Comparison of ENCODE assay signal across 8 cellular contexts in the genomic region with DNA sequence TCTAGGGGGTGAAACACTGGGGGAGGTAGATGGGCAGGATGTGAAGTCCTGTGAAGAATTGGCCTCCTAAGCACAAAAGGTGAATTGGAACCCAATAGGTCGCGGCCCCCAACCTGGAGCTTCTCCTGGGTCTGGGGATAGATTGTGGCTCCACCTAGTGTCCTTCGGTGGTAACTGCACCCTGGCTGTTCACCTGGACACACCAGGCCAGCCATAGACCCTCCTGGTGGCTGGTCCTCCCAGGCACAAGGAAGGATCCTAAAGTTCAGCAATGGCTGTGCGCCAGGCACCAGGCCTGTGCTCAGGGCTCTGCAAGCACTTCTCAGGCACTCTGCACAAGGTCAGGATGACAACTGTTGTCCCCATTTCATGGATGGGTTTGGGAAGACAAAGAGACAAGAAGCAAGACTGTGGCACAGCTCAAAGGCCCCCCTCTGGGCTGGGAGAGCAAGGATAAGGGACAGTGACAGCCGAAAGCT. TPM values are rescaled to one million over a fixed set of nuclear protein-coding genes. Genes with fewer than 3 reads are reported as not detected.
DNase-seq lines count a peak whose midpoint lies in the region; TF ChIP-seq lines count a peak whose summit lies in the region.

No MANE protein-coding gene starts in this region.

- no peak overlapping the region for H3K18ac ChIP-seq in neuronal stem cell (ENCODE audit: low read length)

- H3K36me3 ChIP-seq in esophagus squamous epithelium: no peaks in the 10 kb centered on the region
- H3K36me3 ChIP-seq in neuronal stem cell (replicated peaks in 1 of 2; ENCODE audit: control insufficient read depth in 2 of 2, insufficient read depth in 2 of 2, low read length in 2 of 2): no peaks in the 10 kb centered on the region
- H3K36me3 ChIP-seq in thyroid gland: no peaks in the 10 kb centered on the region

- peak; percentile 34 for DNase-seq in DMS 273 treated with DMSO at 0.1 percent for 48 hours (lab: John Stamatoyannopoulos, UW)
- peak; percentile 77 for DNase-seq in HK-2 (ENCODE audit: unreplicated experiment)
- DNase-seq in OCI-M1 (lab: John Stamatoyannopoulos, UW): peak; percentile 71
- DNase-seq in activated T-cell treated with anti-CD3 and anti-CD28 coated beads, Interleukin-2, amount 50 U/mL, for 1 hour: peak; percentile 76
- DNase-seq in esophagus squamous epithelium (lab: John Stamatoyannopoulos, UW): no peak
- peak; percentile 66 for DNase-seq in neuronal stem cell (ENCODE audit: low spot score)
- peak; percentile 52 to 58 for DNase-seq in thyroid gland
- no peak for DNase-seq in posterior vena cava (ENCODE audit: low spot score)

- no peak overlapping the region for H2BK15ac ChIP-seq in neuronal stem cell (ENCODE audit: low read length)

- H3K79me1 ChIP-seq in neuronal stem cell (ENCODE audit: low read depth, low read length): no peaks in the 10 kb centered on the region

- no peak overlapping the region for H2BK120ac ChIP-seq in neuronal stem cell (ENCODE audit: low read depth, low read length)

- no peak overlapping the region for H4K91ac ChIP-seq in neuronal stem cell (ENCODE audit: low read depth, low read length, poor library complexity)

- TF ChIP-seq POLR2A in esophagus squamous epithelium (IDR thresholded peaks at IDR 0.05) (no peak), thyroid gland (IDR thresholded peaks at IDR 0.05) (no peak)

- 0 to 15% methylated on average over 3 to 5 of the region's 5 CpGs for WGBS in esophagus squamous epithelium, 2 donors
- no CpG with 5 or more reads among the region's 5 CpGs for WGBS in neuronal stem cell (ENCODE audit: extremely low coverage in 2 of 2, insufficient read length in 2 of 2, insufficient replicate concordance in 1 of 2), 2 donors
- WGBS in thyroid gland, 2 donors: 16 to 17% methylated on average over 5 of the region's 5 CpGs

- H3K27ac ChIP-seq in esophagus squamous epithelium (no peak overlapping the region), neuronal stem cell (replicated peaks; ENCODE audit: low read length) (no peak overlapping the region), thyroid gland (no peak overlapping the region)

- no peak overlapping the region for H3K23ac ChIP-seq in neuronal stem cell (ENCODE audit: low read depth, low read length, poor library complexity)

- H2BK5ac ChIP-seq in neuronal stem cell (ENCODE audit: low read length): no peak overlapping the region

- no peak overlapping the region for H3K9ac ChIP-seq in neuronal stem cell (ENCODE audit: low read depth, low read length, poor library complexity)

- no peak overlapping the region for H2AFZ ChIP-seq in neuronal stem cell (ENCODE audit: low read length)

- no peak overlapping the region for H4K8ac ChIP-seq in neuronal stem cell (ENCODE audit: low read depth, low read length)

- H3K9me3 ChIP-seq in esophagus squamous epithelium (no peaks in the 10 kb centered on the region), neuronal stem cell (replicated peaks in 1 of 2; ENCODE audit: control insufficient read depth in 2 of 2, insufficient read depth in 1 of 2, low read depth in 1 of 2, low read length in 2 of 2) (no peaks in the 10 kb centered on the region), thyroid gland (no peaks in the 10 kb centered on the region)

- no peak overlapping the region for H2BK12ac ChIP-seq in neuronal stem cell (ENCODE audit: low read length)

- intact Hi-C loops in esophagus squamous epithelium (cut with DNase I): no loop called here
- intact Hi-C loops in thyroid gland (cut with DNase I): no loop called here
- intact Hi-C loops in posterior vena cava (cut with DNase I): no loop called here

- H3K27me3 ChIP-seq in esophagus squamous epithelium: peaks cover 0 to 60% (median 2%) of the 10 kb centered on the region in 4 donors
- peaks cover 2 to 44% (median 10%) of the 10 kb centered on the region in 3 experiments for H3K27me3 ChIP-seq in neuronal stem cell (ENCODE audit: control insufficient read depth in 3 of 3, insufficient read depth in 3 of 3, low read depth in 1 of 3, low read length in 3 of 3)
- H3K27me3 ChIP-seq in thyroid gland: no peaks in the 10 kb centered on the region

- H3K14ac ChIP-seq in neuronal stem cell (ENCODE audit: low read length): no peak overlapping the region

- H3K4me2 ChIP-seq in neuronal stem cell (ENCODE audit: insufficient read depth, low read length, poor library complexity, severe bottlenecking): no peak overlapping the region

- peaks cover 5 to 21% (median 6%) of the 10 kb centered on the region in 3 donors for H3K4me1 ChIP-seq in esophagus squamous epithelium
- H3K4me1 ChIP-seq in neuronal stem cell (ENCODE audit: control insufficient read depth in 2 of 2, insufficient read depth in 1 of 2, low read depth in 1 of 2, low read length in 2 of 2): peaks cover 4 to 13% of the 10 kb centered on the region in 2 donors
- H3K4me1 ChIP-seq in thyroid gland: peaks cover 0 to 11% of the 10 kb centered on the region in 2 donors

- H3K4me3 ChIP-seq in esophagus squamous epithelium (no peak overlapping the region), neuronal stem cell (ENCODE audit: low read length in 2 of 2) (no peak overlapping the region), thyroid gland (replicated peaks in 1 of 3) (no peak overlapping the region)

- H3K4ac ChIP-seq in neuronal stem cell (ENCODE audit: low read length): no peak overlapping the region

- H2AK5ac ChIP-seq in neuronal stem cell (ENCODE audit: low read depth, low read length): peak overlapping the region; percentile 56

- TF ChIP-seq CTCF in esophagus squamous epithelium (IDR thresholded peaks at IDR 0.05) (peak; percentile 81 to 95 (median 91)), thyroid gland (IDR thresholded peaks at IDR 0.05) (peak; percentile 70 to 97 (median 86))

RNA-seq across cellular contexts. Expression of gene ESPN, which starts 13.5 kb away (rescaled TPM):
- total RNA-seq in esophagus squamous epithelium (10 to 100 TPM; 14.5 to 22.2 (median 18.6) TPM), thyroid gland (1 to 10 TPM in 1 of 4 donors, under 1 TPM in 1, not detected in 2; 0.67 to 5.2 TPM), posterior vena cava (not detected)
- 3.5 TPM for polyA plus RNA-seq in neuronal stem cell (2013, experiment 1 of 2)
- 3.6 TPM for polyA plus RNA-seq in neuronal stem cell (2013, experiment 2 of 2)

RNA-seq across cellular contexts. Expression of gene HES2, which starts 18.4 kb away (rescaled TPM):
- total RNA-seq in esophagus squamous epithelium (10 to 100 TPM; 40.5 to 51.9 (median 50.2) TPM), thyroid gland (not detected), posterior vena cava (under 1 TPM in 1 of 2 donors, not detected in 1; 0.14 TPM)
- 0.26 TPM for polyA plus RNA-seq in neuronal stem cell (2013, experiment 1 of 2)
- 0.22 TPM for polyA plus RNA-seq in neuronal stem cell (2013, experiment 2 of 2)

RNA-seq across cellular contexts. Expression of gene TNFRSF25, which starts 27.9 kb away (rescaled TPM):
- total RNA-seq in esophagus squamous epithelium (10 to 100 TPM; 22.1 to 47.3 (median 34.3) TPM), thyroid gland (10 to 100 TPM in 3 of 4 donors, 1 to 10 TPM in 1; 2.2 to 18.9 (median 10.7) TPM), posterior vena cava (1 to 10 TPM; 7.0 to 9.2 TPM)
- 14.5 TPM for polyA plus RNA-seq in neuronal stem cell (2013, experiment 1 of 2)
- 14.1 TPM for polyA plus RNA-seq in neuronal stem cell (2013, experiment 2 of 2)

RNA-seq across cellular contexts. Expression of gene ACOT7, which starts 44.5 kb away (rescaled TPM):
- total RNA-seq in esophagus squamous epithelium: 10 to 100 TPM; 23.5 to 50.7 (median 39.0) TPM
- 83.2 TPM for polyA plus RNA-seq in neuronal stem cell (2013, experiment 1 of 2)
- polyA plus RNA-seq in neuronal stem cell (2013, experiment 2 of 2): 81.2 TPM
- 10 to 100 TPM in 1 of 4 donors, 1 to 10 TPM in 3; 3.7 to 13.4 (median 6.3) TPM for total RNA-seq in thyroid gland
- total RNA-seq in posterior vena cava: 10 to 100 TPM; 17.6 to 26.5 TPM

RNA-seq across cellular contexts. Expression of gene PLEKHG5, which starts 53.4 kb away (rescaled TPM):
- 10 to 100 TPM; 24.3 to 37.8 (median 32.6) TPM for total RNA-seq in esophagus squamous epithelium
- 18.8 TPM for polyA plus RNA-seq in neuronal stem cell (2013, experiment 1 of 2)
- polyA plus RNA-seq in neuronal stem cell (2013, experiment 2 of 2): 18.8 TPM
- 10 to 100 TPM in 1 of 4 donors, 1 to 10 TPM in 3; 5.8 to 12.0 (median 8.4) TPM for total RNA-seq in thyroid gland
- 10 to 100 TPM in 1 of 2 donors, 1 to 10 TPM in 1; 8.9 to 13.0 TPM for total RNA-seq in posterior vena cava

Comparison
In these comparisons a context has a peak if more than half of its experiments do, and no peak if none do; other contexts are left out.
1. DNase-seq: peak in DMS 273 treated with DMSO at 0.1 percent for 48 hours (single experiment), HK-2 (single experiment), OCI-M1 (single experiment), activated T-cell treated with anti-CD3 and anti-CD28 coated beads, Interleukin-2, amount 50 U/mL, for 1 hour (single experiment), neuronal stem cell (single experiment) and thyroid gland (2 of 2); none in esophagus squamous epithelium (single experiment) and posterior vena cava (single experiment).
2. RNA of gene HES2, which starts 18.4 kb away (total RNA-seq): 40.5 to 51.9 TPM in esophagus squamous epithelium; 0.14 TPM in posterior vena cava and not detected in thyroid gland; every median in the first group is over 10 times any median in the second.